ENCODE assay signal across 1 cellular context in genomic region chr1:83702349-83702748, GRCh38.
TF ChIP-seq lines count a peak whose summit lies in the region.

No MANE protein-coding gene starts in this region.

TF ChIP-seq in GM23338, 12 proteins besides CTCF, POLR2A, EP300 and RAD21 (continued from another document):
- TF ChIP-seq, protein P1, sequence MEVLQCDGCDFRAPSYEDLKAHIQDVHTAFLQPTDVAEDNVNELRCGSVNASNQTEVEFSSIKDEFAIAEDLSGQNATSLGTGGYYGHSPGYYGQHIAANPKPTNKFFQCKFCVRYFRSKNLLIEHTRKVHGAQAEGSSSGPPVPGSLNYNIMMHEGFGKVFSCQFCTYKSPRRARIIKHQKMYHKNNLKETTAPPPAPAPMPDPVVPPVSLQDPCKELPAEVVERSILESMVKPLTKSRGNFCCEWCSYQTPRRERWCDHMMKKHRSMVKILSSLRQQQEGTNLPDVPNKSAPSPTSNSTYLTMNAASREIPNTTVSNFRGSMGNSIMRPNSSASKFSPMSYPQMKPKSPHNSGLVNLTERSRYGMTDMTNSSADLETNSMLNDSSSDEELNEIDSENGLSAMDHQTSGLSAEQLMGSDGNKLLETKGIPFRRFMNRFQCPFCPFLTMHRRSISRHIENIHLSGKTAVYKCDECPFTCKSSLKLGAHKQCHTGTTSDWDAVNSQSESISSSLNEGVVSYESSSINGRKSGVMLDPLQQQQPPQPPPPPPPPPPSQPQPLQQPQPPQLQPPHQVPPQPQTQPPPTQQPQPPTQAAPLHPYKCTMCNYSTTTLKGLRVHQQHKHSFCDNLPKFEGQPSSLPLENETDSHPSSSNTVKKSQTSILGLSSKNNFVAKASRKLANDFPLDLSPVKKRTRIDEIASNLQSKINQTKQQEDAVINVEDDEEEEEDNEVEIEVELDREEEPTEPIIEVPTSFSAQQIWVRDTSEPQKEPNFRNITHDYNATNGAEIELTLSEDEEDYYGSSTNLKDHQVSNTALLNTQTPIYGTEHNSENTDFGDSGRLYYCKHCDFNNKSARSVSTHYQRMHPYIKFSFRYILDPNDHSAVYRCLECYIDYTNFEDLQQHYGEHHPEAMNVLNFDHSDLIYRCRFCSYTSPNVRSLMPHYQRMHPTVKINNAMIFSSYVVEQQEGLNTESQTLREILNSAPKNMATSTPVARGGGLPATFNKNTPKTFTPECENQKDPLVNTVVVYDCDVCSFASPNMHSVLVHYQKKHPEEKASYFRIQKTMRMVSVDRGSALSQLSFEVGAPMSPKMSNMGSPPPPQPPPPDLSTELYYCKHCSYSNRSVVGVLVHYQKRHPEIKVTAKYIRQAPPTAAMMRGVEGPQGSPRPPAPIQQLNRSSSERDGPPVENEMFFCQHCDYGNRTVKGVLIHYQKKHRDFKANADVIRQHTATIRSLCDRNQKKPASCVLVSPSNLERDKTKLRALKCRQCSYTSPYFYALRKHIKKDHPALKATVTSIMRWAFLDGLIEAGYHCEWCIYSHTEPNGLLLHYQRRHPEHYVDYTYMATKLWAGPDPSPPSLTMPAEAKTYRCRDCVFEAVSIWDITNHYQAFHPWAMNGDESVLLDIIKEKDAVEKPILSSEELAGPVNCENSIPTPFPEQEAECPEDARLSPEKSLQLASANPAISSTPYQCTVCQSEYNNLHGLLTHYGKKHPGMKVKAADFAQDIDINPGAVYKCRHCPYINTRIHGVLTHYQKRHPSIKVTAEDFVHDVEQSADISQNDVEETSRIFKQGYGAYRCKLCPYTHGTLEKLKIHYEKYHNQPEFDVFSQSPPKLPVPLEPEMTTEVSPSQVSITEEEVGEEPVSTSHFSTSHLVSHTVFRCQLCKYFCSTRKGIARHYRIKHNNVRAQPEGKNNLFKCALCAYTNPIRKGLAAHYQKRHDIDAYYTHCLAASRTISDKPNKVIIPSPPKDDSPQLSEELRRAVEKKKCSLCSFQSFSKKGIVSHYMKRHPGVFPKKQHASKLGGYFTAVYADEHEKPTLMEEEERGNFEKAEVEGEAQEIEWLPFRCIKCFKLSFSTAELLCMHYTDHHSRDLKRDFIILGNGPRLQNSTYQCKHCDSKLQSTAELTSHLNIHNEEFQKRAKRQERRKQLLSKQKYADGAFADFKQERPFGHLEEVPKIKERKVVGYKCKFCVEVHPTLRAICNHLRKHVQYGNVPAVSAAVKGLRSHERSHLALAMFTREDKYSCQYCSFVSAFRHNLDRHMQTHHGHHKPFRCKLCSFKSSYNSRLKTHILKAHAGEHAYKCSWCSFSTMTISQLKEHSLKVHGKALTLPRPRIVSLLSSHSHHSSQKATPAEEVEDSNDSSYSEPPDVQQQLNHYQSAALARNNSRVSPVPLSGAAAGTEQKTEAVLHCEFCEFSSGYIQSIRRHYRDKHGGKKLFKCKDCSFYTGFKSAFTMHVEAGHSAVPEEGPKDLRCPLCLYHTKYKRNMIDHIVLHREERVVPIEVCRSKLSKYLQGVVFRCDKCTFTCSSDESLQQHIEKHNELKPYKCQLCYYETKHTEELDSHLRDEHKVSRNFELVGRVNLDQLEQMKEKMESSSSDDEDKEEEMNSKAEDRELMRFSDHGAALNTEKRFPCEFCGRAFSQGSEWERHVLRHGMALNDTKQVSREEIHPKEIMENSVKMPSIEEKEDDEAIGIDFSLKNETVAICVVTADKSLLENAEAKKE (CRISPR knock-in tag; IDR thresholded peaks at IDR 0.05), result no peak
- TF ChIP-seq ZNF331 (CRISPR knock-in tag; IDR thresholded peaks at IDR 0.05; ENCODE audit: low read depth), result no peak
- no peak for TF ChIP-seq REST (IDR thresholded peaks at IDR 0.05; ENCODE audit: unreplicated experiment)
- TF ChIP-seq STAT1 (IDR thresholded peaks at IDR 0.05; ENCODE audit: unreplicated experiment), result no peak
- no peak for TF ChIP-seq POLR2AphosphoS5 (IDR thresholded peaks at IDR 0.05; ENCODE audit: low read depth)
- no peak for TF ChIP-seq EZH2phosphoT487 (IDR thresholded peaks at IDR 0.05; ENCODE audit: unreplicated experiment)
- no peak for TF ChIP-seq JUNB (IDR thresholded peaks at IDR 0.05; ENCODE audit: unreplicated experiment)
- TF ChIP-seq NANOG (IDR thresholded peaks at IDR 0.05; ENCODE audit: borderline replicate concordance), result no peak
TF ChIP-seq in GM23338: peak in this region for 0.
